11 cellular contexts compared by ENCODE assay signal in the genomic region with DNA sequence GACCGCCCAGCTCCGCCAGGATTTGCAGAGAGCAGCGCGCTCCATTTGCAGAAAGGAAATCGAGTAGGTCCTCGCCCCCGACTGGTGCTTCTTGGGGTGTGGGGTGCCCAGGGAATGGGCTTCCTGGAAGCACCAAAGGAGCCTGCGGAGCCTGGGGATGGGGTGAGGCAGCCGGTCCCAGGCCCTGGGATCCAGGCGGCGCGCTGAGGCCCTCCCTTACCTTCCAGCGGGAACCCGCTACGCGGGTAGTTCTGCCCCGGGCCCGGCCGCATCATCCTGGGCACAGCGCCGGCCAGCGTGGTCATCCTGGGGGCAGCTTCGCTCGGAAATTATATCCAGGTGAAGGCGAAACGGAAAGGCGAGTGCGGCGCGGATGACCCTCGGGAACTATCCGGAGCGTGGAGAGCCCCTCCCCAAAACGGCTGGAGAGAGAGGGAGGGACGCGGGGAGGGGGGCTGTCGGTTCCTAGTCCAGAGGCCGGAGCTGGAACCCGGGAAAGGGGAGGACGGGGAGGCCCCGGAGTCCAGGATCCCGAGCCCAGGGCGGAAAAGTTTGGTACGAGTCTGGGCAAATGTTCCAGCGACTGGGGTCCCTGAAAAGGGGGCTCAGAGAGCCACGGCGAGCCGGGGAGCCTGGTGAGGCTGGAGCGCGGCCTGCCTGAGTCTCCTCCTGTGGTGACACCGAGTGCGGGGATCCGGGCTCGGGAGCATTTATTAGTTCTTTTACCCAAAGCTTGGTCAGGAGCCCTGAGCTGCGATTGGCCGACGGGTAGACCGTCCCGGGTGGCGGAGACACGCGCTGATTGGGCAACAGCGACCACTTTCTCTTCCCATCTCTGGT. TPM values are rescaled to one million over a fixed set of nuclear protein-coding genes. Genes with fewer than 3 reads are reported as not detected.
A peak's percentile ranks its signal among the peaks of the same experiment; 100 is the strongest.
DNase-seq lines count a peak whose midpoint lies in the region; ATAC-seq and TF ChIP-seq lines count a peak whose summit lies in the region.
"Had no signal": no experiment of that assay in that cellular context is flagged by ENCODE, and none has a peak within 500 bp of the region (broad histone marks: within the 10 kb centered on the region; RNA-seq: fewer than 3 reads in every experiment).

A gene (minus strand): TSS at position 688 of the 840 bp plus-strand sequence. CDS start 383 bp downstream, at position 305.

- DNase-seq in EL, result peak; percentile 95
- peak; percentile 89 for DNase-seq in M059J (ENCODE audit: low read depth)
- DNase-seq in esophagus muscularis mucosa (ENCODE audit: extremely low spot score), result peak; percentile 88
- DNase-seq in AG20443 (ENCODE audit: low spot score), result no peak
- no peak for DNase-seq in NCI-H1092 treated with DMSO at 0.1 percent for 48 hours (lab: John Stamatoyannopoulos, UW)
- DNase-seq: NCI-H526 treated with DMSO at 0.1 percent for 48 hours; stimulated activated CD4-positive, alpha-beta T cell treated with anti-CD3 and anti-CD28 coated beads, Interleukin-1b, Interleukin-23, amount 100 ng/mL, for 48 hours had no signal

- H3K27ac ChIP-seq in esophagus muscularis mucosa (replicated peaks in 1 of 4) (no peak within 1 kb of the TSS), neutrophil (no peak within 1 kb of the TSS)

- H3K27me3 ChIP-seq in esophagus muscularis mucosa, result peaks cover 9 to 100% (median 97%) of the 10 kb centered on the region in 4 donors
- peaks cover 100% of the 10 kb centered on the region for H3K27me3 ChIP-seq in neutrophil

- TF ChIP-seq POLR2A in esophagus muscularis mucosa (IDR thresholded peaks at IDR 0.05; ENCODE audit: low read depth), result no peak

- intact Hi-C loops in esophagus muscularis mucosa (cut with DNase I), result no loop called here

- H3K9me3 ChIP-seq in esophagus muscularis mucosa, result no peaks in the 10 kb centered on the region
- H3K9me3 ChIP-seq in neutrophil, result peaks cover 5% of the 10 kb centered on the region

- H3K4me3 ChIP-seq in esophagus muscularis mucosa, result peak within 1 kb of the TSS; percentile 9 to 32 (median 30)
- peak within 1 kb of the TSS; percentile 43 to 49 for H3K4me3 ChIP-seq in neutrophil (ENCODE audit: low read depth in 1 of 2, low read length in 1 of 2)

- no peak for TF ChIP-seq EP300 in esophagus muscularis mucosa (IDR thresholded peaks at IDR 0.05)

- H3K4me1 ChIP-seq in esophagus muscularis mucosa (peaks cover 18 to 85% (median 74%) of the 10 kb centered on the region in 4 donors), neutrophil (ENCODE audit: control insufficient read depth in 1 of 2, insufficient read depth in 1 of 2, low read depth in 1 of 2, low read length in 1 of 2) (peaks cover 88 to 94% of the 10 kb centered on the region in 2 experiments)

- TF ChIP-seq CTCF in esophagus muscularis mucosa (IDR thresholded peaks at IDR 0.05) (no peak), neutrophil (IDR thresholded peaks at IDR 0.05) (no peak)

- 8% methylated on average over 5 of the region's 63 CpGs for WGBS in esophagus muscularis mucosa

- H3K36me3 ChIP-seq in esophagus muscularis mucosa, result no peaks in the 10 kb centered on the region
- H3K36me3 ChIP-seq in neutrophil, result no peaks in the 10 kb centered on the region

- ATAC-seq in HG02970 (IDR thresholded peaks at IDR 0.05; ENCODE audit: low FRiP score, unreplicated experiment) (no peak), GM19397 (IDR thresholded peaks at IDR 0.05; ENCODE audit: unreplicated experiment) (no peak)

RNA-seq across cellular contexts. Expression of the gene that starts here (rescaled TPM):
- total RNA-seq in M059J (2014; rRNA removed; shearing (Covaris generic)), result 11.2 and 14.6 TPM in 2 replicates
- total RNA-seq in esophagus muscularis mucosa, result not detected
- total RNA-seq: frontal cortex had no signal

Comparison
In these comparisons a context has a peak if more than half of its experiments do, and no peak if none do; other contexts are left out.
1. RNA of the gene that starts here (total RNA-seq): 11.2 to 14.6 TPM in M059J; not detected in esophagus muscularis mucosa; every median in the first group is over 10 times any median in the second.
2. Peak in DNase-seq and H3K4me3 ChIP-seq in esophagus muscularis mucosa; RNA of the gene not detected or under 1 TPM.
3. DNase-seq: peak in EL (single experiment) and M059J (single experiment); none in AG20443 (single experiment) and NCI-H1092 treated with DMSO at 0.1 percent for 48 hours (single experiment).